Comparison of ENCODE assay signal across 8 cellular contexts in the genomic region with DNA sequence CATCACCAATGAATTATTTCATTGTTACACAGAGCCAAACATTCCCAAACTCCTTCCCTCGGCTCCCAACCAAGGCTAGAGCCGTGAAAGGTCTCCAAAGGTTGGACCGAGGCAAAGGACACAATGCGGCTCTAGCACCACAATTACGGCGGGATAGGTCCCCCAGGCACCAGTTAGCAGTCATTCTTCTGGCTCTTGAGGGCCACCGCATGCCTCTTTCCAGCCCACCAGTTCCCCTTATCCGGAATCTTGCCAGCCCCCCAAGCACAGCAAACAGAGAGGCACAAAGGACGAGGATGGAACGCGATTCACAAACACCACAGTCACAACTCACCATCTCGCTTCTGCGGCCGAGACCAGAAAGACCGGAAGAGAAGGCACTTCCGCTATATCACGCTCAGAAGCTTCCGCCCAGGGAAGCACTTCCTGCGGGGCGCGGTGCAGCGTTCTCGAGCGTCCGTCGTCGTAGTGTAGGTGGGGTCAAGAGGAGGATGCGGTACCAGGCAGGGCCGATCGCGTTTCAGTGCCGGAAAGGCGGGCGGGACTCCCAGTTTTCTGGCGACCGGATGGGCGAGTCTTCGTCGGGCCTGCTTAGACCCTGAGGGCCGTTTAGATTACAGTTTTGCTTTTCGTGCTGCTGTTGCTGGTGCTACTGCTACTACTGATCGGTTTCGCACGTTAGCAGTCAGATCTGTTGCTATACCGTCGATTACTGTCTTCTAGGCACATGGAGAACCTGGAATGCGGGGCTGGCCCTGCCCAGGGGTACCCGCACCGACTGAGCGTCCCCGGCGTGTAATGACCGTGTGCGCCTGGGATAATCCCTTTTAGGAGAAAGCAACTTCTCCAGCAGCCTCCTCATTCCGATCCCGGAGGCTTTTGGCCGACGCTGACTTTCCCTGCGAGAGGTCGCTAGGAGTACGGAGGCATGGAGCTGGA. TPM values are rescaled to one million over a fixed set of nuclear protein-coding genes. Genes with fewer than 3 reads are reported as not detected.
DNase-seq lines count a peak whose midpoint lies in the region; ATAC-seq and TF ChIP-seq lines count a peak whose summit lies in the region.

RPL37 (minus strand) TSS at position 374 of the 939 bp plus-strand sequence; CDS start at position 337, 37 bp downstream.

- H3K4me1 Mint-ChIP-seq in dendritic cell treated with granulocyte-macrophage colony-stimulating factor and Interleukin-4, amounts not matched to agents 40 ng/mL and 50 ng/mL, for 4 days (ENCODE audit: low read depth), result peaks cover 39% of the 10 kb centered on the region

- DNase-seq in C1 segment of cervical spinal cord (lab: John Stamatoyannopoulos, UW), result peak; percentile 49 to 96 (median 93)
- DNase-seq in NCI-H748 treated with DMSO at 0.1 percent for 48 hours (lab: John Stamatoyannopoulos, UW), result peak; percentile 96
- DNase-seq in activated CD4-positive, alpha-beta T cell treated with anti-CD3 and anti-CD28 coated beads, Interleukin-2, amount 50 U/mL, for 24 hours (ENCODE audit: low read depth in 1 of 2, low spot score in 1 of 2), result peak; percentile 76 to 91
- peak; percentile 96 to 97 for DNase-seq in left lung
- peak; percentile 83 to 86 for DNase-seq in stimulated activated CD4-positive, alpha-beta T cell treated with anti-CD3 and anti-CD28 coated beads, Interleukin-2, amount 100 ng/mL, for 48 hours

- peaks cover 23 to 40% of the 10 kb centered on the region in 2 donors for H3K4me1 ChIP-seq in left lung

- H3K4me3 ChIP-seq in left lung, result peak within 1 kb of the TSS; percentile 80 to 86

- H3K27ac ChIP-seq in left lung, result peak within 1 kb of the TSS; percentile 99

- intact Hi-C loops in dendritic cell treated with granulocyte-macrophage colony-stimulating factor and Interleukin-4, amounts not matched to agents 40 ng/mL and 50 ng/mL, for 4 days (cut with micrococcal nuclease), result loop anchor here (1.0 to 10.0 kb wide), 3 partner anchors 38 to 1070 kb away; partner anchors contain the start of genes RIMOC1 and TTC33
- intact Hi-C loops in left lung (cut with DNase I), result no loop called here

- TF ChIP-seq CTCF in left lung (IDR thresholded peaks at IDR 0.05), result no peak

- ATAC-seq in GM19372 (IDR thresholded peaks at IDR 0.05; ENCODE audit: low read depth, unreplicated experiment), result peak; percentile 96
- peak; percentile 93 for ATAC-seq in HG03558 (IDR thresholded peaks at IDR 0.05; ENCODE audit: extremely low read depth, unreplicated experiment)
- peak; percentile 99 for ATAC-seq in left lung

- peak within 1 kb of the TSS; percentile 98 for H3K27ac Mint-ChIP-seq in dendritic cell treated with granulocyte-macrophage colony-stimulating factor and Interleukin-4, amounts not matched to agents 40 ng/mL and 50 ng/mL, for 4 days

- no peaks in the 10 kb centered on the region for H3K9me3 ChIP-seq in left lung

- peaks cover 3 to 39% of the 10 kb centered on the region in 2 donors for H3K36me3 ChIP-seq in left lung

- peaks cover 53% of the 10 kb centered on the region for H3K36me3 Mint-ChIP-seq in dendritic cell treated with granulocyte-macrophage colony-stimulating factor and Interleukin-4, amounts not matched to agents 40 ng/mL and 50 ng/mL, for 4 days (ENCODE audit: low read depth)

- H3K9me3 Mint-ChIP-seq in dendritic cell treated with granulocyte-macrophage colony-stimulating factor and Interleukin-4, amounts not matched to agents 40 ng/mL and 50 ng/mL, for 4 days, result no peaks in the 10 kb centered on the region

- H3K27me3 Mint-ChIP-seq in dendritic cell treated with granulocyte-macrophage colony-stimulating factor and Interleukin-4, amounts not matched to agents 40 ng/mL and 50 ng/mL, for 4 days, result peaks cover 2% of the 10 kb centered on the region

- H3K27me3 ChIP-seq in left lung, result no peaks in the 10 kb centered on the region

- peak within 1 kb of the TSS; percentile 97 for H3K4me3 Mint-ChIP-seq in dendritic cell treated with granulocyte-macrophage colony-stimulating factor and Interleukin-4, amounts not matched to agents 40 ng/mL and 50 ng/mL, for 4 days

RNA-seq across cellular contexts. Expression of gene RPL37, which starts in this region (rescaled TPM):
- total RNA-seq in left lung, result 1,000 to 10,000 TPM in 1 of 2 donors, 100 to 1,000 TPM in 1; 941 to 1,081 TPM

Comparison
In these comparisons a context has a peak if more than half of its experiments do, and no peak if none do; other contexts are left out.
1. Peak in every context shown above with its lines: DNase-seq, ATAC-seq, H3K4me3 ChIP-seq and H3K27ac ChIP-seq.